Comparison of ENCODE assay signal across 1 cellular context in the genomic region with DNA sequence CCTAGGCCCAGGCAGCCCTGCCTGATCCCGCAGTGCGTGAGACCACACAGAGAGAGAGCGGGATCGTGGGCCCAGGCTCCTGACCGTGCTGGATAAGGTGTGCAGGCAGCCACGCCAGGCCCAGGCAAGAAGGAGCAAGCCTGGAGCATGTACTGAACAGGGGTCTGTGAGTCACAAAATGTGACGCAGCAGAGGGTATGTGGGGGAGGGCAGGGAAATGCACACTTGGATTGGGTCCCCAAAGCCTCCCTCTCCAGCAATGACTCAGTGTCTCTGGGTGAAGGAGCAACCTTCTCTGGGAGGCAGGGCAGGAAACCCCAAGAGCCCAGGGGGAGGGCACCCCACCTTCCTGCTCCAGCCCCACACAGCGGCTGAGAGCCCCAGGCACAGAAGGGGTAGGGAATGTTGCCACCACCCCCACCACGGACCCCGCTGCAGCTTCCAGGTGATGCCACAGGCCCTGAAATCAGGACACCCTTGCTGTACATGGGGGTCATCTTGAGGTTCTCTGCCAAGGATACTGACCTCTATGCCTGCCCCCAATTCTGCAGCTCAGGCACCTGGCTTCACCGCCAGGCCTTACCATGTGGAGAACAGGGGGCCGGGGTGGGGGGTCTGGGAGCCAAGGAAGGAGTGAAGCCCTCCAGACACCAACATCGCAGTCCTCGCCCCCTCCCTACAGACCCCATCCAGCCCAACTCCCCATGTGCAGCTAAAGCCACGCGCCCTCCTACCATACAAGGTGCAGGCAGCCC.
TF ChIP-seq lines count a peak whose summit lies in the region.

No MANE protein-coding gene starts in this region.

TF ChIP-seq in IMR-90, 13 proteins besides CTCF, POLR2A, EP300 and RAD21 (continued from another document):
- TF ChIP-seq BHLHE40 (IDR thresholded peaks at IDR 0.05; ENCODE audit: low read depth, low read length): peak; percentile 73
- peak; percentile 72 for TF ChIP-seq MXI1 (IDR thresholded peaks at IDR 0.05; ENCODE audit: borderline replicate concordance, low read depth, low read length)
- TF ChIP-seq, protein P1, sequence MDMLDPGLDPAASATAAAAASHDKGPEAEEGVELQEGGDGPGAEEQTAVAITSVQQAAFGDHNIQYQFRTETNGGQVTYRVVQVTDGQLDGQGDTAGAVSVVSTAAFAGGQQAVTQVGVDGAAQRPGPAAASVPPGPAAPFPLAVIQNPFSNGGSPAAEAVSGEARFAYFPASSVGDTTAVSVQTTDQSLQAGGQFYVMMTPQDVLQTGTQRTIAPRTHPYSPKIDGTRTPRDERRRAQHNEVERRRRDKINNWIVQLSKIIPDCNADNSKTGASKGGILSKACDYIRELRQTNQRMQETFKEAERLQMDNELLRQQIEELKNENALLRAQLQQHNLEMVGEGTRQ (IDR thresholded peaks at IDR 0.05; ENCODE audit: low read depth, low read length): no peak
- TF ChIP-seq MAFK (IDR thresholded peaks at IDR 0.05; ENCODE audit: low read depth, low read length): peak; percentile 24; the same call in 1 of the 2 replicates
- TF ChIP-seq MAZ (IDR thresholded peaks at IDR 0.05; ENCODE audit: borderline replicate concordance, low read depth, low read length): peak; percentile 84; the same call in 1 of the 2 replicates
- TF ChIP-seq FOS (IDR thresholded peaks at IDR 0.05; ENCODE audit: low read depth, low read length): peak; percentile 95
- no peak for TF ChIP-seq CHD1 (IDR thresholded peaks at IDR 0.05; ENCODE audit: low read depth, low read length)
- no peak for TF ChIP-seq RFX5 (IDR thresholded peaks at IDR 0.05; ENCODE audit: low read depth, low read length)
- TF ChIP-seq NFE2L2 (IDR thresholded peaks at IDR 0.05; ENCODE audit: low read depth, low read length): peak; percentile 82
- 0 out of 2 replicates have a peak, but pooled peaks have one; percentile 20 for TF ChIP-seq CEBPB (IDR thresholded peaks at IDR 0.05; ENCODE audit: low read depth, low read length)
